1 cellular context compared by ENCODE assay signal in genomic region chr20:54207053-54207742, GRCh38.
TF ChIP-seq lines count a peak whose summit lies in the region.

No MANE protein-coding gene starts in this region.

TF ChIP-seq in IMR-90, 13 proteins besides CTCF, POLR2A, EP300 and RAD21 (continued from another document):
- TF ChIP-seq USF2 (IDR thresholded peaks at IDR 0.05; ENCODE audit: low read depth, low read length) (no peak), RFX5 (IDR thresholded peaks at IDR 0.05; ENCODE audit: low read depth, low read length) (no peak), NFE2L2 (IDR thresholded peaks at IDR 0.05; ENCODE audit: low read depth, low read length) (no peak), MAFK (IDR thresholded peaks at IDR 0.05; ENCODE audit: low read depth, low read length) (no peak), SMC3 (IDR thresholded peaks at IDR 0.05; ENCODE audit: low read depth, low read length) (no peak), BHLHE40 (IDR thresholded peaks at IDR 0.05; ENCODE audit: low read depth, low read length) (no peak), FOS (IDR thresholded peaks at IDR 0.05; ENCODE audit: low read depth, low read length) (no peak), CEBPB (IDR thresholded peaks at IDR 0.05; ENCODE audit: low read depth, low read length) (no peak), CHD1 (IDR thresholded peaks at IDR 0.05; ENCODE audit: low read depth, low read length) (no peak), MXI1 (IDR thresholded peaks at IDR 0.05; ENCODE audit: borderline replicate concordance, low read depth, low read length) (no peak), MAZ (IDR thresholded peaks at IDR 0.05; ENCODE audit: borderline replicate concordance, low read depth, low read length) (no peak)
